Comparison of ENCODE assay signal across 25 cellular contexts in genomic region chr10:31123946-31124345, GRCh38.
"Had no signal": no experiment of that assay in that cellular context is flagged by ENCODE, and none has a peak within 500 bp of the region (broad histone marks: within the 10 kb centered on the region; RNA-seq: fewer than 3 reads in every experiment).

No MANE protein-coding gene starts in this region.

- H3K9me3 ChIP-seq: body of pancreas, gastrocnemius medialis, ovary, thoracic aorta, uterus had no signal

- H3K27me3 ChIP-seq: body of pancreas, gastrocnemius medialis, hepatocyte, ovary, uterus had no signal

- H3K36me3 ChIP-seq: gastrocnemius medialis, ovary, thoracic aorta, uterus had no signal

- ATAC-seq: activated CD4-positive, CD25-positive, alpha-beta regulatory T cell treated with anti-CD3 and anti-CD28 coated beads, Interleukin-2, amount 50 U/mL, for 24 hours; body of pancreas; gastrocnemius medialis; left cardiac atrium; left ventricle myocardium superior; sciatic nerve; stimulated activated effector memory CD8-positive, alpha-beta T cell treated with anti-CD3 and anti-CD28 coated beads, Interleukin-12 subunit alpha, Interleukin-12 subunit beta, amount 100 ng/mL, for 72 hours had no signal

- H3K4me2 ChIP-seq: hepatocyte had no signal

- H3K4me3 ChIP-seq: body of pancreas, gastrocnemius medialis, hepatocyte, ovary, skin epidermis, thoracic aorta, uterus had no signal

- H3K4me1 ChIP-seq: uterus had no signal

- DNase-seq: activated CD4-positive, alpha-beta T cell treated with anti-CD3 and anti-CD28 coated beads for 48 hours; activated CD4-positive, alpha-beta T cell treated with anti-CD3 and anti-CD28 coated beads, Interleukin-2, amount 50 U/mL, for 48 hours; activated CD8-positive, alpha-beta memory T cell treated with anti-CD3 and anti-CD28 coated beads for 24 hours; activated effector memory CD4-positive, alpha-beta T cell treated with Interleukin-2 at 50 U/mL for 16 hours; activated naive CD4-positive, alpha-beta T cell treated with Interleukin-2 at 50 U/mL for 16 hours; aorta; body of pancreas; dermis blood vessel endothelial cell; effector CD8-positive, alpha-beta T cell; gastrocnemius medialis; left cardiac atrium; left ventricle myocardium superior; nephron progenitor cell; ovary; stimulated activated CD4-positive, alpha-beta T cell treated with anti-CD3 and anti-CD28 coated beads, Interleukin-12 subunit alpha, Interleukin-12 subunit beta, amount 100 ng/mL, for 4 hours; stimulated activated CD4-positive, alpha-beta T cell treated with anti-CD3 and anti-CD28 coated beads, Interleukin-4, amount 100 ng/mL, for 1 hour; T-helper 9 cell; uterus had no signal

- H3K79me2 ChIP-seq: hepatocyte had no signal

- H2AFZ ChIP-seq: hepatocyte had no signal

- H3K27ac ChIP-seq: body of pancreas, gastrocnemius medialis, hepatocyte, ovary, skin epidermis, thoracic aorta, uterus, VCaP had no signal
